9 cellular contexts compared by ENCODE assay signal in the genomic region with DNA sequence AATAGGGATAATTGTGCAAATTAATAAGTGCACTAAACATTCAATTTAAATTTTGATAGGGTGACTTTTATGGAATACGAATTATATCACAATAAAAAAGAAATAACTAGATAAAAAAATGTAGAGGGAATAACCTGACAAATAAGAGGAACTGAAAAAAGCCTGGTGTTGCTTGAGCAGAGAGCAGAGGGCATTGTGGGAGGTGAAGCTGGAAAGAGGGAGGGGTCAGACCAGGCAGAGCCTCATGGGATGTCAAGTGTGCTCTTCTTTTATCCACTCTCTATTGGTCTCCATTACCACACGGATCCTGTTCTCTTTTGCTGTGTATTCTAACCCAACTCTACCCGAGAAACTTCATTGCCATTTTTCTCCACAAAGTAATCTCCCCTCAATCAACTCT.
"Had no signal": no experiment of that assay in that cellular context is flagged by ENCODE, and none has a peak within 500 bp of the region (broad histone marks: within the 10 kb centered on the region; RNA-seq: fewer than 3 reads in every experiment).

No MANE protein-coding gene starts in this region.

- FAIRE-seq: frontal cortex had no signal

- DNase-seq: activated B cell treated with CpG ODN at 0.5 μM for 24 hours; activated CD4-positive, alpha-beta T cell treated with anti-CD3 and anti-CD28 coated beads, Interleukin-2, amount 10 ng/mL, durations not matched to agents 7 days and 5 days; activated naive CD4-positive, alpha-beta T cell treated with anti-CD3 and anti-CD28 coated beads, Interleukin-2, amount 10 ng/mL, durations not matched to agents 7 days and 5 days; caudate nucleus; effector CD8-positive, alpha-beta T cell; heart left ventricle; naive thymus-derived CD4-positive, alpha-beta T cell; posterior cingulate gyrus had no signal

- ATAC-seq: heart left ventricle; naive thymus-derived CD4-positive, alpha-beta T cell had no signal
